ENCODE assay signal across 22 cellular contexts in genomic region chr1:17829579-17829978, GRCh38.
DNase-seq lines count a peak whose midpoint lies in the region; ATAC-seq lines count a peak whose summit lies in the region.
"Had no signal": no experiment of that assay in that cellular context is flagged by ENCODE, and none has a peak within 500 bp of the region (broad histone marks: within the 10 kb centered on the region; RNA-seq: fewer than 3 reads in every experiment).

No MANE protein-coding gene starts in this region.

- no peaks in the 10 kb centered on the region for H3K9me3 ChIP-seq in MG63
- H3K9me3 ChIP-seq: Peyer's patch, right lobe of liver, suprapubic skin had no signal

- H3K36me3 ChIP-seq in MG63 = no peaks in the 10 kb centered on the region
- H3K36me3 ChIP-seq: cardiac muscle cell, Peyer's patch, right lobe of liver, suprapubic skin had no signal

- no peak for ATAC-seq in GM19467 (IDR thresholded peaks at IDR 0.05; ENCODE audit: unreplicated experiment)
- ATAC-seq: K562, right lobe of liver, WTC11 had no signal

- H3K27me3 ChIP-seq in MG63 = no peaks in the 10 kb centered on the region
- H3K27me3 ChIP-seq: cardiac muscle cell, Peyer's patch, right lobe of liver had no signal

- no peak overlapping the region for H3K4me3 ChIP-seq in MG63
- H3K4me3 ChIP-seq: cardiac muscle cell, K562, Peyer's patch, right lobe of liver, SK-N-MC, suprapubic skin had no signal

- DNase-seq in MG63 (peak; percentile 34), NCI-H2029 treated with DMSO at 0.1 percent for 48 hours (lab: John Stamatoyannopoulos, UW) (peak; percentile 69), cerebellar cortex (ENCODE audit: low spot score) (peak; percentile 37), mesenteric fat pad (ENCODE audit: low spot score) (peak; percentile 37), nucleus accumbens (lab: John Stamatoyannopoulos, UW) (no peak)
- DNase-seq in stimulated activated CD4-positive, alpha-beta T cell treated with anti-CD3 and anti-CD28 coated beads, Interleukin-2, amount 100 ng/mL, for 48 hours = no peak
- DNase-seq: activated CD4-positive, alpha-beta memory T cell treated with anti-CD3 and anti-CD28 coated beads for 36 hours; activated naive CD4-positive, alpha-beta T cell treated with Interleukin-2 at 50 U/mL for 16 hours; amniotic stem cell; DMS53; H9; hypothalamus; naive B cell; NK-92 treated with Interleukin-12 subunit alpha and Interleukin-12 subunit beta, amount 100 ng/mL, for 24 hours; right lobe of liver had no signal

Comparison
In these comparisons a context has a peak if more than half of its experiments do, and no peak if none do; other contexts are left out.
1. DNase-seq: peak in MG63 (single experiment), NCI-H2029 treated with DMSO at 0.1 percent for 48 hours (single experiment), cerebellar cortex (single experiment) and mesenteric fat pad (single experiment); none in stimulated activated CD4-positive, alpha-beta T cell treated with anti-CD3 and anti-CD28 coated beads, Interleukin-2, amount 100 ng/mL, for 48 hours (0 of 2) and nucleus accumbens (0 of 56).